ENCODE assay signal across 1 cellular context in genomic region chr2:223900066-223900465, GRCh38.
TF ChIP-seq lines count a peak whose summit lies in the region.

No MANE protein-coding gene starts in this region.

TF ChIP-seq in HepG2, 621 proteins besides CTCF, POLR2A, EP300 and RAD21:
- TF ChIP-seq, protein P1, sequence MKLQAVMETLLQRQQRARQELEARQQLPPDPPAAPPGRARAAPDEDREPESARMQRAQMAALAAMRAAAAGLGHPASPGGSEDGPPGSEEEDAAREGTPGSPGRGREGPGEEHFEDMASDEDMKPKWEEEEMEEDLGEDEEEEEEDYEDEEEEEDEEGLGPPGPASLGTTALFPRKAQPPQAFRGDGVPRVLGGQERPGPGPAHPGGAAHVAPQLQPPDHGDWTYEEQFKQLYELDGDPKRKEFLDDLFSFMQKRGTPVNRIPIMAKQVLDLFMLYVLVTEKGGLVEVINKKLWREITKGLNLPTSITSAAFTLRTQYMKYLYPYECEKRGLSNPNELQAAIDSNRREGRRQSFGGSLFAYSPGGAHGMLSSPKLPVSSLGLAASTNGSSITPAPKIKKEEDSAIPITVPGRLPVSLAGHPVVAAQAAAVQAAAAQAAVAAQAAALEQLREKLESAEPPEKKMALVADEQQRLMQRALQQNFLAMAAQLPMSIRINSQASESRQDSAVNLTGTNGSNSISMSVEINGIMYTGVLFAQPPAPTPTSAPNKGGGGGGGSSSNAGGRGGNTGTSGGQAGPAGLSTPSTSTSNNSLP (IDR thresholded peaks at IDR 0.05; ENCODE audit: low read depth, low read length): no peak
- TF ChIP-seq ZNF652 (CRISPR knock-in tag; IDR thresholded peaks at IDR 0.05; ENCODE audit: borderline replicate concordance, low read depth): no peak
- no peak for TF ChIP-seq ZNF577 (CRISPR knock-in tag; IDR thresholded peaks at IDR 0.05; ENCODE audit: borderline replicate concordance, low read depth)
- no peak for TF ChIP-seq ATF7-NPFF (CRISPR knock-in tag; IDR thresholded peaks at IDR 0.05; ENCODE audit: low read depth)
- TF ChIP-seq, protein P2, sequence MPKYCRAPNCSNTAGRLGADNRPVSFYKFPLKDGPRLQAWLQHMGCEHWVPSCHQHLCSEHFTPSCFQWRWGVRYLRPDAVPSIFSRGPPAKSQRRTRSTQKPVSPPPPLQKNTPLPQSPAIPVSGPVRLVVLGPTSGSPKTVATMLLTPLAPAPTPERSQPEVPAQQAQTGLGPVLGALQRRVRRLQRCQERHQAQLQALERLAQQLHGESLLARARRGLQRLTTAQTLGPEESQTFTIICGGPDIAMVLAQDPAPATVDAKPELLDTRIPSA (CRISPR knock-in tag; IDR thresholded peaks at IDR 0.05; ENCODE audit: borderline replicate concordance): no peak
- no peak for TF ChIP-seq AHDC1 (CRISPR knock-in tag; IDR thresholded peaks at IDR 0.05; ENCODE audit: borderline replicate concordance)
- TF ChIP-seq MAFK (conservative IDR thresholded peaks at IDR 0.05 in 1 of 2, IDR thresholded peaks at IDR 0.05 in 1 of 2; ENCODE audit: low read length in 2 of 2): peak; percentile 57 to 76; a peak in 3 of 4 replicates
- TF ChIP-seq TBX3 (IDR thresholded peaks at IDR 0.05; ENCODE audit: borderline replicate concordance): no peak
- TF ChIP-seq, protein P3, sequence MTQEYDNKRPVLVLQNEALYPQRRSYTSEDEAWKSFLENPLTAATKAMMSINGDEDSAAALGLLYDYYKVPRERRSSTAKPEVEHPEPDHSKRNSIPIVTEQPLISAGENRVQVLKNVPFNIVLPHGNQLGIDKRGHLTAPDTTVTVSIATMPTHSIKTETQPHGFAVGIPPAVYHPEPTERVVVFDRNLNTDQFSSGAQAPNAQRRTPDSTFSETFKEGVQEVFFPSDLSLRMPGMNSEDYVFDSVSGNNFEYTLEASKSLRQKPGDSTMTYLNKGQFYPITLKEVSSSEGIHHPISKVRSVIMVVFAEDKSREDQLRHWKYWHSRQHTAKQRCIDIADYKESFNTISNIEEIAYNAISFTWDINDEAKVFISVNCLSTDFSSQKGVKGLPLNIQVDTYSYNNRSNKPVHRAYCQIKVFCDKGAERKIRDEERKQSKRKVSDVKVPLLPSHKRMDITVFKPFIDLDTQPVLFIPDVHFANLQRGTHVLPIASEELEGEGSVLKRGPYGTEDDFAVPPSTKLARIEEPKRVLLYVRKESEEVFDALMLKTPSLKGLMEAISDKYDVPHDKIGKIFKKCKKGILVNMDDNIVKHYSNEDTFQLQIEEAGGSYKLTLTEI (CRISPR knock-in tag; conservative IDR thresholded peaks at IDR 0.05): no peak
- TF ChIP-seq MAFF (IDR thresholded peaks at IDR 0.05; ENCODE audit: low read depth, low read length): peak; percentile 53; the same call in 1 of the 2 replicates
- TF ChIP-seq CEBPB (IDR thresholded peaks at IDR 0.05; ENCODE audit: borderline replicate concordance, low read depth, low read length): no peak
- TF ChIP-seq PHF21A (CRISPR knock-in tag; IDR thresholded peaks at IDR 0.05): no peak
